Comparison of ENCODE assay signal across 2 cellular contexts in the genomic region with DNA sequence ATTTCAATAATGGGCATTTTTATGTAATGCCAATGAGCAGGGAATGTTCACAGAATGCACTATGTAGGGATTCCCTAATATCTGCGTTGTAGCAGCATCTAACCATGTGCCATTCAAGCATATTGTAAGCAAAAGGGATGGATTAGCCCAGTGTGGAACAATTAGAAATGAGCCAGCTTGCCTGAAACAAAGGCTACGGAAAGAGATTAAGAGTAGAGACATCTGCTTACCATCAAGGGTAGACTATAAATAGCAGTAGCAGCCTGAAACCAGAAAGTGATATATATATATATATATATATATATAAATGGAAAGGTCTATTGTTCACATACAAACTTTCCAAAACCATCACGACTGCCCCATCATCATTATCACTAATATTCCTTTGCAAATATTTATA.
TF ChIP-seq lines count a peak whose summit lies in the region.

No MANE protein-coding gene starts in this region.

TF ChIP-seq in GM12878, 131 proteins besides CTCF, POLR2A, EP300 and RAD21:
- TF ChIP-seq STAT1 (conservative IDR thresholded peaks at IDR 0.05) (no peak), MEF2A (IDR thresholded peaks at IDR 0.05; ENCODE audit: insufficient read depth, low read depth, low read length) (0 out of 2 replicates have a peak, but pooled peaks have one; percentile 24)

TF ChIP-seq in WTC11, 78 proteins besides CTCF, POLR2A, EP300 and RAD21:
- TF ChIP-seq TP53 (CRISPR knock-in tag; IDR thresholded peaks at IDR 0.05) (no peak), HMGA2 (CRISPR knock-in tag; IDR thresholded peaks at IDR 0.05) (no peak)
- TF ChIP-seq, protein P1, sequence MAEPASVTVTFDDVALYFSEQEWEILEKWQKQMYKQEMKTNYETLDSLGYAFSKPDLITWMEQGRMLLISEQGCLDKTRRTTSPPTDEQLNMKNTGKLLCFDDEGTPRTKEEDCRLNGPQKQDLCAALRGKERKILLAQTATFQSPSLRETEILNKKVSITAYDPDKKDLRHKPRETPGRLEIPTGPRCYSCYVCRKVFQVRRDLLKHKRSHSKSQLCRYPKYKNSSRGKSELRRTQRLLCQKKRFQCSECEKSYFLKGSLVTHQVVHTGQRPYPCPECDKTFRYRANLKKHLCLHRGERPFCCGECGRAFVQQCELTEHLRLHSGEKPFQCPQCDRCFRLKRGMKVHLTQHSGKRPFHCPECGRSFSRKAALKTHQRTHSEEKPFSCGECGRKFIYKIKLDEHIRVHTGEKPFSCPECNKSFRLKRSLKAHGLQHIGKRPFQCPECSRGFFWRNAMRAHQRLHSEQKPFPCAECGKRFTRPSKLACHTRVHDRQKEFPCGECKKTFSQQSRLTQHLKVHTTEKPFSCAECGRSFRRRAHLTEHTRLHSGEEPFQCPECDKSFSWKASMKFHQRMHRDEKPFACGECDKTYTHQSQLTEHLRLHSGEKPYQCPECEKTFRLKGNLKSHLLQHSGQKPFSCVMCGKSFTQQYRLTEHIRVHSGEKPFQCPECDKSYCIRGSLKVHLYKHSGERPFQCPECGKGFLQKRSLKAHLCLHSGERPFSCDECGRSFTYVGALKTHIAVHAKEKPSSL (CRISPR knock-in tag; conservative IDR thresholded peaks at IDR 0.05): no peak
- TF ChIP-seq, protein P2, sequence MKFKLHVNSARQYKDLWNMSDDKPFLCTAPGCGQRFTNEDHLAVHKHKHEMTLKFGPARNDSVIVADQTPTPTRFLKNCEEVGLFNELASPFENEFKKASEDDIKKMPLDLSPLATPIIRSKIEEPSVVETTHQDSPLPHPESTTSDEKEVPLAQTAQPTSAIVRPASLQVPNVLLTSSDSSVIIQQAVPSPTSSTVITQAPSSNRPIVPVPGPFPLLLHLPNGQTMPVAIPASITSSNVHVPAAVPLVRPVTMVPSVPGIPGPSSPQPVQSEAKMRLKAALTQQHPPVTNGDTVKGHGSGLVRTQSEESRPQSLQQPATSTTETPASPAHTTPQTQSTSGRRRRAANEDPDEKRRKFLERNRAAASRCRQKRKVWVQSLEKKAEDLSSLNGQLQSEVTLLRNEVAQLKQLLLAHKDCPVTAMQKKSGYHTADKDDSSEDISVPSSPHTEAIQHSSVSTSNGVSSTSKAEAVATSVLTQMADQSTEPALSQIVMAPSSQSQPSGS (CRISPR knock-in tag; IDR thresholded peaks at IDR 0.05; ENCODE audit: borderline replicate concordance, low read depth): no peak
TF ChIP-seq in WTC11: peak in this region for 0.
